In genomic region chr11:102390667-102391449, GRCh38 we compare ENCODE assay signal across 8 cellular contexts. TPM values are rescaled to one million over a fixed set of nuclear protein-coding genes. Genes with fewer than 3 reads are reported as not detected.
DNase-seq lines count a peak whose midpoint lies in the region; ATAC-seq and TF ChIP-seq lines count a peak whose summit lies in the region.

No MANE protein-coding gene starts in this region.

- H3K27ac ChIP-seq in body of pancreas: no peak overlapping the region

- H3K9me3 ChIP-seq in T-helper 17 cell (ENCODE audit: control insufficient read depth, low read length, poor library complexity, severe bottlenecking) (no peaks in the 10 kb centered on the region), body of pancreas (no peaks in the 10 kb centered on the region)

- peak; percentile 66 to 92 (median 80) for TF ChIP-seq CTCF in body of pancreas (IDR thresholded peaks at IDR 0.05)

- H3K27me3 Mint-ChIP-seq in T-helper 17 cell: no peaks in the 10 kb centered on the region

- peaks cover 4% of the 10 kb centered on the region for H3K4me1 ChIP-seq in body of pancreas

- DNase-seq in NK-92 treated with Interleukin-12 subunit alpha and Interleukin-12 subunit beta, amount 100 ng/mL, for 24 hours (lab: John Stamatoyannopoulos, UW): peak; percentile 30
- no peak for DNase-seq in NK-92 (lab: John Stamatoyannopoulos, UW; ENCODE audit: unreplicated experiment)
- DNase-seq in NCI-H1092 (lab: John Stamatoyannopoulos, UW): peak; percentile 58
- peak; percentile 23 to 43 (median 26) for DNase-seq in T-helper 17 cell
- peak; percentile 67 to 75 (median 74) for DNase-seq in body of pancreas
- peak; percentile 9 for DNase-seq in iPS DF 19.7 (ENCODE audit: low read depth, low spot score)
- DNase-seq in stimulated activated CD4-positive, alpha-beta T cell treated with anti-CD3 and anti-CD28 coated beads, Interleukin-15, amount 100 ng/mL, for 1 hour (ENCODE audit: low read depth in 1 of 2, low spot score in 1 of 2): peak; percentile 16 to 21

- no peak for TF ChIP-seq POLR2A in body of pancreas (IDR thresholded peaks at IDR 0.05)

- H3K27ac Mint-ChIP-seq in T-helper 17 cell: no peak overlapping the region

- ATAC-seq in HG02642 (IDR thresholded peaks at IDR 0.05; ENCODE audit: poor library complexity, unreplicated experiment): peak; percentile 85
- peak; percentile 80 for ATAC-seq in T-helper 17 cell
- ATAC-seq in body of pancreas: peak; percentile 92

- no peaks in the 10 kb centered on the region for H3K27me3 ChIP-seq in body of pancreas

- peaks cover 2% of the 10 kb centered on the region for H3K36me3 Mint-ChIP-seq in T-helper 17 cell (ENCODE audit: low read depth)

- no peak overlapping the region for H3K4me3 Mint-ChIP-seq in T-helper 17 cell

- 49 to 52% methylated on average over 11 of the region's 11 CpGs for WGBS in body of pancreas, 2 donors

- peaks cover 4 to 5% of the 10 kb centered on the region in 2 donors for H3K36me3 ChIP-seq in body of pancreas (replicated peaks in 1 of 2; ENCODE audit: insufficient read depth in 1 of 2, low read depth in 2 of 2)

- peaks cover 35% of the 10 kb centered on the region for H3K4me1 Mint-ChIP-seq in T-helper 17 cell

- intact Hi-C loops in body of pancreas (cut with DNase I): loop anchor here (10.0 kb wide), 1 partner anchor 104 kb away; no protein-coding TSS in a partner anchor

- no peak overlapping the region for H3K4me3 ChIP-seq in body of pancreas

RNA-seq across cellular contexts. Expression of gene BIRC2, which starts 43.8 kb away (rescaled TPM):
- total RNA-seq in T-helper 17 cell (10 to 100 TPM; 76.6 to 77.9 TPM), body of pancreas (10 to 100 TPM; 46.5 to 53.2 TPM)
